In the genomic region with DNA sequence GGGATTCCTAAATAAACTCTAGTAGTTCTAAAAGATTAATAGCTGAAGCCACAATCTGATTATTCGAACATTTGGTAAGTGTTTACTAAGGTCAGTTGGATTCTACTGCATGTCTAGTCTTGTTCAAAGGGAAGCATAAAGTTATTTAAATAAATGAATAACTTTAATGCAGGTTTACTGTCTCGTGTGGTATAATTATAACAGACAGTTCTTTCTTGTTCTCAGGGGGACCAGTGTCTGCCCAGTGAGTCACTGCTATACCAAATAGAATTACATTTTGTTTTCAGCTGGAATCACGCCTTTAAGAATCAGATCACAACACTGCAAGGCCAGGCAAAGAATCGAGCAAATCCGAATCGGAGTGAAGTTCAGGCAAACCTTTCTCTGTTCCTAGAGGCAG, we compare ENCODE assay signal across 21 cellular contexts. TPM values are rescaled to one million over a fixed set of nuclear protein-coding genes. Genes with fewer than 3 reads are reported as not detected.
DNase-seq lines count a peak whose midpoint lies in the region; ATAC-seq and TF ChIP-seq lines count a peak whose summit lies in the region.
"Had no signal": no experiment of that assay in that cellular context is flagged by ENCODE, and none has a peak within 500 bp of the region (broad histone marks: within the 10 kb centered on the region; RNA-seq: fewer than 3 reads in every experiment).

No MANE protein-coding gene starts in this region.

- TF ChIP-seq CTCF in VCaP (conservative IDR thresholded peaks at IDR 0.05) (no peak), A673 (conservative IDR thresholded peaks at IDR 0.05; ENCODE audit: low read depth, low read length) (no peak), left lung (IDR thresholded peaks at IDR 0.05) (no peak)

- intact Hi-C loops in A673 (cut with micrococcal nuclease; ENCODE audit: unreplicated experiment): no loop called here
- intact Hi-C loops in left lung (cut with DNase I): no loop called here

- peaks cover 5% of the 10 kb centered on the region for H3K4me1 ChIP-seq in A673 (ENCODE audit: insufficient read depth, low read length, poor library complexity, severe bottlenecking)
- H3K4me1 ChIP-seq in left lung: peaks cover 10 to 19% of the 10 kb centered on the region in 2 donors

- H3K4me3 ChIP-seq in A673 (ENCODE audit: low read depth, low read length, poor library complexity, severe bottlenecking): no peak overlapping the region
- no peak overlapping the region for H3K4me3 ChIP-seq in left lung
- H3K4me3 ChIP-seq: Peyer's patch had no signal

- no TSS peak for BruUV-seq in A673 (replicated peaks; lab: Mats Ljungman, UMichigan)

- ATAC-seq in GM21360 (IDR thresholded peaks at IDR 0.05; ENCODE audit: unreplicated experiment): no peak
- ATAC-seq in left lung: no peak
- ATAC-seq: T-cell had no signal

- H3K9me3 ChIP-seq in A673 (ENCODE audit: low read depth, low read length, poor library complexity, severe bottlenecking): no peaks in the 10 kb centered on the region
- H3K9me3 ChIP-seq in left lung: no peaks in the 10 kb centered on the region
- H3K9me3 ChIP-seq: Peyer's patch had no signal

- POLR2A ChIA-PET in A673 (lab: Charles Lee; ENCODE audit: low non-redundant PET): no interaction called here

- DNase-seq in NCI-H526 (lab: John Stamatoyannopoulos, UW) (peak; percentile 88 to 90), fibroblast of peridontal ligament (ENCODE audit: extremely low read depth) (peak; percentile 4), substantia nigra (lab: John Stamatoyannopoulos, UW) (no peak), A673 (ENCODE audit: low spot score) (no peak), NCI-H1092 (lab: John Stamatoyannopoulos, UW) (no peak), left lung (no peak)
- DNase-seq: COR-L47; DMS153; GF-D8; Kasumi-1; NCI-H1105; NCI-H2081; NCI-H2171 treated with DMSO at 0.1 percent for 48 hours; NCI-H446; NCI-H748 treated with DMSO at 0.1 percent for 48 hours; NK-92 treated with Interleukin-12 subunit alpha and Interleukin-12 subunit beta, amount 100 ng/mL, for 24 hours; Peyer's patch; Right ventricle myocardium superior; T-cell had no signal

- CTCF ChIA-PET in A673 (lab: Charles Lee): no interaction called here

- peak overlapping the region; percentile 8; the same call in 1 of the 2 replicates for H3K27ac ChIP-seq in VCaP
- H3K27ac ChIP-seq in substantia nigra (ENCODE audit: low read depth, low read length, poor library complexity, severe bottlenecking): peak overlapping the region; percentile 36
- H3K27ac ChIP-seq in A673 (ENCODE audit: low read depth, low read length, poor library complexity, severe bottlenecking): no peak overlapping the region
- H3K27ac ChIP-seq in left lung: no peak overlapping the region
- H3K27ac ChIP-seq: Peyer's patch had no signal

- H3K36me3 ChIP-seq in A673 (ENCODE audit: insufficient read depth, low read length, poor library complexity, severe bottlenecking) (peaks cover 15% of the 10 kb centered on the region), left lung (peaks cover 0 to 65% of the 10 kb centered on the region in 2 donors)

- H3K27me3 ChIP-seq in A673 (replicated peaks; ENCODE audit: insufficient read depth, low read depth, low read length, poor library complexity) (no peaks in the 10 kb centered on the region), left lung (no peaks in the 10 kb centered on the region)
- H3K27me3 ChIP-seq: Peyer's patch had no signal

RNA-seq across cellular contexts. Expression of a gene that starts 45.1 kb away (rescaled TPM):
- 80.8 and 90.7 TPM in 2 replicates for total RNA-seq in A673 (2021)
- 10 to 100 TPM; 49.6 to 65.5 TPM for total RNA-seq in left lung

Comparison
In these comparisons a context has a peak if more than half of its experiments do, and no peak if none do; other contexts are left out.
1. DNase-seq: peak in NCI-H526 (2 of 2) and fibroblast of peridontal ligament (single experiment); none in substantia nigra (0 of 49), A673 (single experiment), NCI-H1092 (single experiment) and left lung (0 of 2).
2. H3K27ac ChIP-seq: peak in VCaP (single experiment) and substantia nigra (single experiment); none in A673 (single experiment) and left lung (0 of 2).